In the genomic region with DNA sequence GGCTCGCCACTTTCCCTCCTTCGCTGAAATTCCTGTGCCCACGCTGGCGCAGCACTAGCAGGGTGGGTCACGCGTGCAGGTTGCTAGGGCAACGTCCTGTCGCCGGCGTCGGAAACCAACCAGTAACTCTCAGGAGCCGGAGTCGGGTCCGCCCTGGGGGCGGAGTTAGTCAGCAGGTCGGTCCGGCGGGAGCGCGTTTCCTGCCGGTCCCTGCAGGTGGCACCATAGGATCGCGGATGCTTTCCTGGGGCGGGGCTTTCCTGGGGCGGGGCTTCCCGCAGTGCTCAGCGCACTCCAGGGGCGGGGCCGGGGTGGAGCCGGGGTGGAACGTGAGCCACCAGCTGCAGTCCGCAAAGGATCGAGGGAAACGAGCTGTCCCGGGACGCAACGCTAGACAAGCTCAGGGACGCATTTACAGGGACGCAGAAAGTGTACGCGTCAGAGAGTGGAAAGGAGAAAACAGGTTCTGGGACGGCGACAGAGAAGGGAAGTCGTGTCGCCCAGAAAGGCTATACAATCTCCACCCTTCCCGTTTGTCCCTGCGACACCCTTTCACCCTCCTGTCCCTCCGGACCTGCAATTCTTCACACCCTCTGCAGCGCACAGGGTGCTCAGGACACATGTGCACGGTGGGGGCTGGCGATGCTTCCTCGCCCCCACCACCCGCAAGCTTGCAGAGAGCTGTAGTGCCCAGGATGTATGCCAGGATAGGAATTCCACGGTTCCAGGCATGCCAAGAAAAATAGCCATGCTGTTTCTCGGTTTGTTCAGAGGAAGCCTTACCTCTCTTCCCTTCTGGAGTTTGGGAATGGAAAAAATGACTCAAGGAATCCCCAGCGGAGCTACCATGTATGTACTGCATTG, we compare ENCODE assay signal across 8 cellular contexts. TPM values are rescaled to one million over a fixed set of nuclear protein-coding genes. Genes with fewer than 3 reads are reported as not detected.
DNase-seq lines count a peak whose midpoint lies in the region; ATAC-seq and TF ChIP-seq lines count a peak whose summit lies in the region.

No MANE protein-coding gene starts in this region.

- peak overlapping the region; percentile 24 for H2AFZ ChIP-seq in trophoblast cell (ENCODE audit: insufficient read depth, low read length, poor library complexity)

- no peak overlapping the region for H3K23ac ChIP-seq in trophoblast cell (ENCODE audit: low read length)

- H3K79me2 ChIP-seq in trophoblast cell (ENCODE audit: control insufficient read depth, insufficient read depth, low read length, poor library complexity): no peaks in the 10 kb centered on the region

- TF ChIP-seq EP300 in tibial nerve (IDR thresholded peaks at IDR 0.05): peak in 1 of 2 donors; percentile 84

- H3K4me2 ChIP-seq in trophoblast cell (ENCODE audit: low read length): peak overlapping the region; percentile 83

- H3K27me3 ChIP-seq in adipocyte (replicated peaks; ENCODE audit: control insufficient read depth, insufficient read depth, low read length): no peaks in the 10 kb centered on the region
- peaks cover 16% of the 10 kb centered on the region for H3K27me3 ChIP-seq in cardiac muscle cell
- peaks cover 17% of the 10 kb centered on the region for H3K27me3 ChIP-seq in trophoblast cell (ENCODE audit: insufficient read depth, low read length)
- no peaks in the 10 kb centered on the region for H3K27me3 ChIP-seq in tibial nerve

- H3K4me3 ChIP-seq in adipocyte (ENCODE audit: low read length) (peak overlapping the region; percentile 81), cardiac muscle cell (peak overlapping the region; percentile 28), trophoblast cell (ENCODE audit: low read depth, low read length) (peak overlapping the region; percentile 55), tibial nerve (peak overlapping the region; percentile 38 to 58 (median 56))

- H3K27ac ChIP-seq in cardiac muscle cell: no peak overlapping the region
- no peak overlapping the region for H3K27ac ChIP-seq in trophoblast cell (ENCODE audit: low read depth, low read length)
- peak overlapping the region; percentile 78 to 95 (median 92) for H3K27ac ChIP-seq in tibial nerve

- H2BK120ac ChIP-seq in trophoblast cell (ENCODE audit: insufficient read depth, low read length, poor library complexity): no peak overlapping the region

- H3K36me3 ChIP-seq in adipocyte (ENCODE audit: control insufficient read depth, insufficient read depth, low read length, severe bottlenecking): no peaks in the 10 kb centered on the region
- no peaks in the 10 kb centered on the region for H3K36me3 ChIP-seq in cardiac muscle cell
- no peaks in the 10 kb centered on the region for H3K36me3 ChIP-seq in trophoblast cell (ENCODE audit: control insufficient read depth in 1 of 2, insufficient read depth in 2 of 2, low read length in 2 of 2)
- no peaks in the 10 kb centered on the region for H3K36me3 ChIP-seq in tibial nerve

- H3K9ac ChIP-seq in adipocyte (ENCODE audit: low read length) (peak overlapping the region; percentile 88), trophoblast cell (ENCODE audit: low read length) (no peak overlapping the region)

- ATAC-seq in HG02852 (IDR thresholded peaks at IDR 0.05; ENCODE audit: unreplicated experiment): peak; percentile 84

- H3K9me3 ChIP-seq in adipocyte (ENCODE audit: control insufficient read depth, low read length) (no peaks in the 10 kb centered on the region), cardiac muscle cell (ENCODE audit: low read depth) (no peaks in the 10 kb centered on the region), trophoblast cell (ENCODE audit: insufficient read depth, low read depth, low read length) (peaks cover 4% of the 10 kb centered on the region), tibial nerve (no peaks in the 10 kb centered on the region)

- H3K4me1 ChIP-seq in adipocyte (ENCODE audit: control insufficient read depth, insufficient read depth, low read length) (peaks cover 42% of the 10 kb centered on the region), cardiac muscle cell (ENCODE audit: low read depth) (peaks cover 3% of the 10 kb centered on the region), trophoblast cell (ENCODE audit: control insufficient read depth in 1 of 2, insufficient read depth in 2 of 2, low read length in 2 of 2) (peaks cover 22 to 23% of the 10 kb centered on the region in 2 experiments), tibial nerve (peaks cover 7 to 47% (median 34%) of the 10 kb centered on the region in 4 donors)

- no peak overlapping the region for H2AK5ac ChIP-seq in trophoblast cell (ENCODE audit: low read length)

- H2BK12ac ChIP-seq in trophoblast cell (ENCODE audit: low read length): no peak overlapping the region

- no peaks in the 10 kb centered on the region for H3K79me1 ChIP-seq in trophoblast cell (ENCODE audit: low read length)

- DNase-seq in NCI-H1436 treated with DMSO at 0.1 percent for 48 hours (lab: John Stamatoyannopoulos, UW) (peak; percentile 92), SW480 (ENCODE audit: low spot score) (peak; percentile 98), adipocyte (ENCODE audit: low read depth) (peak; percentile 98), cardiac muscle cell (ENCODE audit: low read depth in 1 of 2, low spot score in 1 of 2) (peak; percentile 97 to 98), trophoblast cell (peak; percentile 96 to 98), tibial nerve (ENCODE audit: low spot score in 2 of 2) (peak; percentile 95 to 97)

- H3K14ac ChIP-seq in trophoblast cell (ENCODE audit: low read length): no peak overlapping the region

- no peak overlapping the region for H2BK5ac ChIP-seq in trophoblast cell (ENCODE audit: low read depth, low read length, poor library complexity)

- no peak overlapping the region for H4K91ac ChIP-seq in trophoblast cell (ENCODE audit: low read depth, low read length)

- no peak overlapping the region for H3K4ac ChIP-seq in trophoblast cell (ENCODE audit: low read depth, low read length)

- TF ChIP-seq CTCF in GM12873 (IDR thresholded peaks at IDR 0.05; ENCODE audit: insufficient read depth, low read depth, low read length, missing control alignments) (peak; percentile 78), cardiac muscle cell (IDR thresholded peaks at IDR 0.05; ENCODE audit: low read depth, low read length) (peak; percentile 69), tibial nerve (IDR thresholded peaks at IDR 0.05) (peak; percentile 87 to 98 (median 91))

- WGBS in trophoblast cell (ENCODE audit: extremely low coverage, insufficient coverage, insufficient read length): no CpG with 5 or more reads among the region's 56 CpGs
- 1% methylated on average over 45 to 53 of the region's 56 CpGs for WGBS in tibial nerve, 2 donors

- TF ChIP-seq POLR2A in tibial nerve (IDR thresholded peaks at IDR 0.05): peak in 1 of 2 donors; percentile 55

- no peak overlapping the region for H3K18ac ChIP-seq in trophoblast cell (ENCODE audit: low read length)

- H4K12ac ChIP-seq in trophoblast cell (ENCODE audit: low read depth, low read length): no peak overlapping the region

- H4K8ac ChIP-seq in trophoblast cell (ENCODE audit: low read depth, low read length): no peak overlapping the region

RNA-seq across cellular contexts. Expression of gene COPZ2, which starts 12.3 kb away (rescaled TPM):
- total RNA-seq in cardiac muscle cell: 10.8 and 14.4 TPM in 2 replicates
- 23.5 and 36.1 TPM in 2 replicates for polyA plus RNA-seq in cardiac muscle cell
- polyA plus RNA-seq in trophoblast cell (2013): 1.8 and 2.3 TPM in 2 replicates
- 10 to 100 TPM; 40.5 to 73.9 (median 62.2) TPM for total RNA-seq in tibial nerve

RNA-seq across cellular contexts. Expression of gene NFE2L1, which starts 22.9 kb away (rescaled TPM):
- total RNA-seq in cardiac muscle cell (96.4 and 122 TPM in 2 replicates), tibial nerve (100 to 1,000 TPM; 216 to 327 (median 255) TPM)
- polyA plus RNA-seq in cardiac muscle cell: 56.0 and 56.7 TPM in 2 replicates
- 87.8 and 92.2 TPM in 2 replicates for polyA plus RNA-seq in trophoblast cell (2013)

RNA-seq across cellular contexts. Expression of gene CDK5RAP3, which starts 54.4 kb away (rescaled TPM):
- total RNA-seq in cardiac muscle cell: 81.8 and 121 TPM in 2 replicates
- polyA plus RNA-seq in cardiac muscle cell: 137 and 158 TPM in 2 replicates
- polyA plus RNA-seq in trophoblast cell (2013): 102 TPM in 2 replicates
- total RNA-seq in tibial nerve: 100 to 1,000 TPM; 163 to 310 (median 200) TPM

Comparison
In these comparisons a context has a peak if more than half of its experiments do, and no peak if none do; other contexts are left out.
1. H3K4me3 ChIP-seq: peak in every context shown above with its lines; median percentile 81 in adipocyte; 56 in tibial nerve; 55 in trophoblast cell; 28 in cardiac muscle cell.
2. H3K27ac ChIP-seq: peak in tibial nerve (4 of 4); none in cardiac muscle cell (single experiment) and trophoblast cell (single experiment).
3. Peak in every context shown above with its lines, with median percentiles within 50 percentile points of each other: CTCF ChIP-seq and DNase-seq.